1 cellular context compared by ENCODE assay signal in the genomic region with DNA sequence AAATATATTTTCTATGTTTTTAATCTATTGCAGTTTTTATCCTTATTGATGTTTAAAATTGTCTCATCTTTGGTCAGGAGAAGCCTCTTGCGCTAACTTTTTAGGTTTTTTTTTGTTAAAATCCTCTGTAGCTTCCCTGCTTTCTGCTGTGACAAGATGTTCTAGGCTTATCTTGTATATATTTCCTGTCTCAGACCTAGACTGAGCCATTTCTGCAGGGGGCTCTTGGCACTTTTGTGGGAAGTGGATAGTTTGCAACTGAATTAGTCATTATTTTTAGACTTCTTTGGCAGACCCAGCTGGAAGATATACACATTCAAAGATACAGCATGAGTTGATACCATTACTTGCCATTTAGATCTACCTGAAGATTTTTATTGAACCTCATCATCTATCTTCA.
TF ChIP-seq lines count a peak whose summit lies in the region.

No MANE protein-coding gene starts in this region.

TF ChIP-seq in HepG2, 621 proteins besides CTCF, POLR2A, EP300 and RAD21 (continued from another document):
- TF ChIP-seq, protein P1, sequence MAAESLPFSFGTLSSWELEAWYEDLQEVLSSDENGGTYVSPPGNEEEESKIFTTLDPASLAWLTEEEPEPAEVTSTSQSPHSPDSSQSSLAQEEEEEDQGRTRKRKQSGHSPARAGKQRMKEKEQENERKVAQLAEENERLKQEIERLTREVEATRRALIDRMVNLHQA (CRISPR knock-in tag; IDR thresholded peaks at IDR 0.05): no peak
TF ChIP-seq in HepG2: peak in this region for 1.
